8 cellular contexts compared by ENCODE assay signal in genomic region chr14:69693823-69694729, GRCh38.
DNase-seq lines count a peak whose midpoint lies in the region; ATAC-seq, FAIRE-seq and TF ChIP-seq lines count a peak whose summit lies in the region.

No MANE protein-coding gene starts in this region.

- intact Hi-C loops in mammary epithelial cell (cut with micrococcal nuclease): no loop called here

- in situ Hi-C loops in mammary epithelial cell (cut with MboI; ENCODE audit: low sequenced_read_pairs in 2 of 2): no loop called here

- H3K4me1 Mint-ChIP-seq in natural killer cell treated with Interleukin-12 subunit alpha and Interleukin-12 subunit beta and Interleukin-15 and Interleukin-18, amount 100 ng/mL, for 72 hours (ENCODE audit: low read depth in 2 of 2): peaks cover 67 to 75% of the 10 kb centered on the region in 2 donors

- no peaks in the 10 kb centered on the region for H3K9me3 Mint-ChIP-seq in natural killer cell treated with Interleukin-12 subunit alpha and Interleukin-12 subunit beta and Interleukin-15 and Interleukin-18, amount 100 ng/mL, for 72 hours

- TF ChIP-seq POLR2A in GM12891 (IDR thresholded peaks at IDR 0.05; ENCODE audit: low read depth, low read length): no peak

- peaks cover 91% of the 10 kb centered on the region for H3K79me2 ChIP-seq in mammary epithelial cell (ENCODE audit: insufficient read depth, low read length)

- no peaks in the 10 kb centered on the region for H4K20me1 ChIP-seq in mammary epithelial cell (ENCODE audit: insufficient read depth, low read length)

- H3K4me3 ChIP-seq in mammary epithelial cell (replicated peaks in 1 of 3; ENCODE audit: insufficient read depth in 1 of 3, low read depth in 2 of 3, low read length in 3 of 3): no peak overlapping the region

- H3K4me1 ChIP-seq in mammary epithelial cell (ENCODE audit: insufficient read depth, low read length): peaks cover 33% of the 10 kb centered on the region

- FAIRE-seq in GM12891 (lab: Jason Lieb, UNC): peak; percentile 47

- H3K4me3 Mint-ChIP-seq in natural killer cell treated with Interleukin-12 subunit alpha and Interleukin-12 subunit beta and Interleukin-15 and Interleukin-18, amount 100 ng/mL, for 72 hours: peak overlapping the region; percentile 37

- peaks cover 2% of the 10 kb centered on the region for H3K36me3 ChIP-seq in mammary epithelial cell (ENCODE audit: insufficient read depth, low read length)

- no peaks in the 10 kb centered on the region for H3K36me3 Mint-ChIP-seq in natural killer cell treated with Interleukin-12 subunit alpha and Interleukin-12 subunit beta and Interleukin-15 and Interleukin-18, amount 100 ng/mL, for 72 hours

- CTCF ChIA-PET in mammary epithelial cell (lab: Charles Lee; ENCODE audit: low non-redundant PET): no interaction called here

- no peaks in the 10 kb centered on the region for H3K27me3 Mint-ChIP-seq in natural killer cell treated with Interleukin-12 subunit alpha and Interleukin-12 subunit beta and Interleukin-15 and Interleukin-18, amount 100 ng/mL, for 72 hours

- H3K27me3 ChIP-seq in mammary epithelial cell (ENCODE audit: insufficient read depth, low read length): no peaks in the 10 kb centered on the region

- TF ChIP-seq CTCF in mammary epithelial cell (conservative IDR thresholded peaks at IDR 0.05 in 1 of 2, IDR thresholded peaks at IDR 0.05 in 1 of 2; ENCODE audit: extremely low read depth in 1 of 2, insufficient read depth in 1 of 2, low read depth in 1 of 2, low read length in 2 of 2): no peak

- H3K9ac ChIP-seq in mammary epithelial cell (ENCODE audit: insufficient read depth, low read length): peak overlapping the region; percentile 14

- dilution Hi-C loops in mammary epithelial cell (cut with HindIII; ENCODE audit: low sequenced_read_pairs): loop anchor here (5.0 kb wide), 1 partner anchor 63 kb away; no protein-coding TSS in a partner anchor

- H3K27ac Mint-ChIP-seq in natural killer cell treated with Interleukin-12 subunit alpha and Interleukin-12 subunit beta and Interleukin-15 and Interleukin-18, amount 100 ng/mL, for 72 hours: peak overlapping the region; percentile 61 to 77

- no TSS peak for BruUV-seq in mammary epithelial cell (replicated peaks; lab: Mats Ljungman, UMichigan)

- no peak for ATAC-seq in natural killer cell treated with Interleukin-12 subunit alpha and Interleukin-12 subunit beta and Interleukin-15 and Interleukin-18, amount 100 ng/mL, for 72 hours
- no peak for ATAC-seq in HG03571 (IDR thresholded peaks at IDR 0.05; ENCODE audit: unreplicated experiment)

- peak overlapping the region; percentile 62 for H3K27ac ChIP-seq in mammary epithelial cell (ENCODE audit: insufficient read depth, low read depth, low read length)

- H3K9me3 ChIP-seq in mammary epithelial cell (replicated peaks; ENCODE audit: insufficient read depth, low read length): no peaks in the 10 kb centered on the region

- WGBS in mammary epithelial cell (ENCODE audit: low coverage, missing lambda C conversion rate): 71% methylated on average over 3 of the region's 4 CpGs

- DNase-seq in GM12891 (ENCODE audit: insufficient read length, low spot score): no peak
- peak; percentile 35 for DNase-seq in HuH-7 (ENCODE audit: low spot score)
- DNase-seq in mammary epithelial cell: peak; percentile 80
- DNase-seq in natural killer cell treated with Interleukin-12 subunit alpha and Interleukin-12 subunit beta and Interleukin-15 and Interleukin-18, amount 100 ng/mL, for 72 hours (ENCODE audit: low spot score): no peak
- no peak for DNase-seq in stimulated activated naive CD4-positive, alpha-beta T cell treated with Interleukin-2 at 50 U/mL for 16 hours (lab: John Stamatoyannopoulos, UW)
- DNase-seq in NAMALWA (ENCODE audit: low spot score): no peak
- DNase-seq in activated CD4-positive, alpha-beta T cell treated with anti-CD3 and anti-CD28 coated beads, Interleukin-2, amount 50 U/mL, for 4 hours: no peak

- peak overlapping the region; percentile 44 for H3K4me2 ChIP-seq in mammary epithelial cell (ENCODE audit: insufficient read depth, low read depth, low read length)

- peak overlapping the region; percentile 25 for H2AFZ ChIP-seq in mammary epithelial cell (ENCODE audit: low read depth, low read length)

TF ChIP-seq in GM12891, 5 proteins besides CTCF, POLR2A, EP300 and RAD21:
- no peak for TF ChIP-seq POLR2AphosphoS5 (IDR thresholded peaks at IDR 0.05; ENCODE audit: low read depth, low read length)
- TF ChIP-seq SPI1 (IDR thresholded peaks at IDR 0.05; ENCODE audit: low read depth, low read length): no peak
- peak; percentile 18 for TF ChIP-seq PAX5 (IDR thresholded peaks at IDR 0.05; ENCODE audit: insufficient read depth, low read length, severe bottlenecking)

Comparison
In these comparisons a context has a peak if more than half of its experiments do, and no peak if none do; other contexts are left out.
1. DNase-seq: peak in HuH-7 (single experiment) and mammary epithelial cell (single experiment); none in GM12891 (single experiment), natural killer cell treated with Interleukin-12 subunit alpha and Interleukin-12 subunit beta and Interleukin-15 and Interleukin-18, amount 100 ng/mL, for 72 hours (single experiment), stimulated activated naive CD4-positive, alpha-beta T cell treated with Interleukin-2 at 50 U/mL for 16 hours (single experiment), NAMALWA (single experiment) and activated CD4-positive, alpha-beta T cell treated with anti-CD3 and anti-CD28 coated beads, Interleukin-2, amount 50 U/mL, for 4 hours (0 of 2).